ENCODE assay signal across 11 cellular contexts in the genomic region with DNA sequence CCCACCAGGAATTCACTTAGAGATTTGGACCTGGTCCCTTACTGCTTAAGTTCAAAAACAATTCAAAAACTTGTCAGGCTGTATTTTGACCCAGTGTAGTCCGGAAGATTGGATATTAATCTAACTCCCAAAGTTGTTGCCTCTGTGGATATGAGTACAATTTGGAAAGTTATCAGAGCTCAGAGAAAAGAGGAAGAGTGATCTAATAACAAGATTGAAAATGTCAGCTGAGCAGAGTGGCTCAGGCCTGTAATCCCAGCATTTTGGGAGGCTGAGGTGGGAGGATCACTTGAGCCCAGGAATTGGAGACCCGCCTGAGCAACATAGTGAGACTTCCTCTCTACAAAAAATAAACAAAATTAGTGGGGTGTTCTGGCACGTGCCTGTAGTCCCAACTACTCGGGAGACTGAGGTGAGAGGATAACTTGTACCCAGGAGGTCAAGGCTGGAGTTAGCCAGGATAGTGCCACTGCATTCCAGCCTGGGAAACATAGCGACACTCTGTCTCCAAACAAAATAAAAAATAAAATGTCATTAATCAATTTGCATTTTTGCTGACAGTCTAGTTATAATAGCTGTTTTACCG. TPM values are rescaled to one million over a fixed set of nuclear protein-coding genes. Genes with fewer than 3 reads are reported as not detected.
DNase-seq lines count a peak whose midpoint lies in the region; ATAC-seq and TF ChIP-seq lines count a peak whose summit lies in the region.
"Had no signal": no experiment of that assay in that cellular context is flagged by ENCODE, and none has a peak within 500 bp of the region (broad histone marks: within the 10 kb centered on the region; RNA-seq: fewer than 3 reads in every experiment).

No MANE protein-coding gene starts in this region.

- DNase-seq in activated naive CD4-positive, alpha-beta T cell treated with anti-CD3 and anti-CD28 coated beads for 36 hours: no peak
- no peak for DNase-seq in activated naive CD4-positive, alpha-beta T cell treated with anti-CD3 and anti-CD28 coated beads, Interleukin-2, amount 50 U/mL, for 16 hours
- no peak for DNase-seq in activated naive CD8-positive, alpha-beta T cell treated with anti-CD3 and anti-CD28 coated beads for 36 hours
- DNase-seq in mesothelial cell of epicardium (ENCODE audit: low spot score in 2 of 2, unreplicated experiment in 2 of 2) (no peak), transverse colon (no peak), DMS 273 (lab: John Stamatoyannopoulos, UW; ENCODE audit: unreplicated experiment) (no peak)
- DNase-seq in effector CD4-positive, alpha-beta T cell: no peak
- DNase-seq: NCI-H1105 treated with DMSO at 0.1 percent for 48 hours, SHP77 treated with DMSO at 0.1 percent for 48 hours had no signal

- in situ Hi-C loops in transverse colon (cut with MboI; ENCODE audit: low pct_ligation_motif_present in 1 of 4, low pct_unique_long_range_greater_than_20kb in 1 of 4, low sequenced_read_pairs in 3 of 4): loop anchor here in 1 of 4 donors (25.0 kb wide), 1 partner anchor 118 kb away; no protein-coding TSS in a partner anchor

- ATAC-seq in HG02981 (IDR thresholded peaks at IDR 0.05; ENCODE audit: unreplicated experiment): no peak
- ATAC-seq: left lobe of liver had no signal

- TF ChIP-seq POLR2A in transverse colon (IDR thresholded peaks at IDR 0.05): no peak

- TF ChIP-seq EP300 in transverse colon (IDR thresholded peaks at IDR 0.05; ENCODE audit: low read depth): no peak

- no peaks in the 10 kb centered on the region for H3K27me3 Mint-ChIP-seq in activated naive CD4-positive, alpha-beta T cell treated with anti-CD3 and anti-CD28 coated beads for 36 hours (ENCODE audit: low read depth)
- H3K27me3 Mint-ChIP-seq in activated naive CD8-positive, alpha-beta T cell treated with anti-CD3 and anti-CD28 coated beads for 36 hours: no peaks in the 10 kb centered on the region
- H3K27me3 Mint-ChIP-seq in mesothelial cell of epicardium (ENCODE audit: low read depth): no peaks in the 10 kb centered on the region

- peaks cover 38% of the 10 kb centered on the region for H3K36me3 Mint-ChIP-seq in activated naive CD4-positive, alpha-beta T cell treated with anti-CD3 and anti-CD28 coated beads for 36 hours (ENCODE audit: low read depth)
- H3K36me3 Mint-ChIP-seq in activated naive CD8-positive, alpha-beta T cell treated with anti-CD3 and anti-CD28 coated beads for 36 hours: peaks cover 34% of the 10 kb centered on the region
- peaks cover 8% of the 10 kb centered on the region for H3K36me3 Mint-ChIP-seq in mesothelial cell of epicardium

- no peak overlapping the region for H3K4me3 ChIP-seq in transverse colon

- no peaks in the 10 kb centered on the region for H3K9me3 Mint-ChIP-seq in activated naive CD4-positive, alpha-beta T cell treated with anti-CD3 and anti-CD28 coated beads for 36 hours
- no peaks in the 10 kb centered on the region for H3K9me3 Mint-ChIP-seq in activated naive CD8-positive, alpha-beta T cell treated with anti-CD3 and anti-CD28 coated beads for 36 hours
- H3K9me3 Mint-ChIP-seq in mesothelial cell of epicardium: no peaks in the 10 kb centered on the region

- peak overlapping the region; percentile 98 for H3K27ac Mint-ChIP-seq in activated naive CD4-positive, alpha-beta T cell treated with anti-CD3 and anti-CD28 coated beads for 36 hours
- H3K27ac Mint-ChIP-seq in activated naive CD8-positive, alpha-beta T cell treated with anti-CD3 and anti-CD28 coated beads for 36 hours: peak overlapping the region; percentile 97
- peak overlapping the region; percentile 35 for H3K27ac Mint-ChIP-seq in mesothelial cell of epicardium

- H3K4me3 Mint-ChIP-seq in activated naive CD4-positive, alpha-beta T cell treated with anti-CD3 and anti-CD28 coated beads for 36 hours: peak overlapping the region; percentile 69
- H3K4me3 Mint-ChIP-seq in activated naive CD8-positive, alpha-beta T cell treated with anti-CD3 and anti-CD28 coated beads for 36 hours: peak overlapping the region; percentile 77
- no peak overlapping the region for H3K4me3 Mint-ChIP-seq in mesothelial cell of epicardium

- no peaks in the 10 kb centered on the region for H3K27me3 ChIP-seq in transverse colon

- CTCF ChIA-PET in activated naive CD4-positive, alpha-beta T cell treated with anti-CD3 and anti-CD28 coated beads for 36 hours (lab: Charles Lee): interaction anchor here (0.7 to 2.3 kb wide), 13 partner anchors 10 to 286 kb away, joined by 3 to 15 read pairs (median 3); no protein-coding TSS in a partner anchor

- 67 to 70% methylated on average over 4 to 6 of the region's 6 CpGs for WGBS in transverse colon (ENCODE audit: low coverage in 1 of 2), 2 donors

- peak overlapping the region; percentile 70 to 99 (median 98) for H3K27ac ChIP-seq in transverse colon

- H3K4me1 ChIP-seq in transverse colon: peaks cover 35 to 72% (median 42%) of the 10 kb centered on the region in 4 donors

- H3K9me3 ChIP-seq in transverse colon: no peaks in the 10 kb centered on the region

- intact Hi-C loops in activated naive CD4-positive, alpha-beta T cell treated with anti-CD3 and anti-CD28 coated beads for 36 hours (cut with micrococcal nuclease): loop anchor here (5.0 to 10.0 kb wide), 2 partner anchors 1028 to 1275 kb away; partner anchors contain the start of genes DNAJC9 and PPP3CB
- intact Hi-C loops in transverse colon (cut with DNase I; ENCODE audit: low total_unique reads): loop anchor here (5.0 kb wide), 1 partner anchor 118 kb away; no protein-coding TSS in a partner anchor

- peaks cover 0 to 12% (median 4%) of the 10 kb centered on the region in 4 donors for H3K36me3 ChIP-seq in transverse colon

- peaks cover 69% of the 10 kb centered on the region for H3K4me1 Mint-ChIP-seq in activated naive CD4-positive, alpha-beta T cell treated with anti-CD3 and anti-CD28 coated beads for 36 hours (ENCODE audit: low read depth)
- peaks cover 54% of the 10 kb centered on the region for H3K4me1 Mint-ChIP-seq in activated naive CD8-positive, alpha-beta T cell treated with anti-CD3 and anti-CD28 coated beads for 36 hours
- H3K4me1 Mint-ChIP-seq in mesothelial cell of epicardium: peaks cover 26% of the 10 kb centered on the region

- no peak for TF ChIP-seq CTCF in mesothelial cell of epicardium (IDR thresholded peaks at IDR 0.05; ENCODE audit: unreplicated experiment)
- no peak for TF ChIP-seq CTCF in transverse colon (IDR thresholded peaks at IDR 0.05)

RNA-seq across cellular contexts. Expression of gene ASCC1, which starts 3.2 kb away (rescaled TPM):
- 10 to 100 TPM; 61.6 to 68.5 TPM for total RNA-seq in activated naive CD4-positive, alpha-beta T cell treated with anti-CD3 and anti-CD28 coated beads for 36 hours
- total RNA-seq in activated naive CD8-positive, alpha-beta T cell treated with anti-CD3 and anti-CD28 coated beads for 36 hours: 10 to 100 TPM; 57.3 to 57.7 TPM
- 35.2 to 36.6 TPM (median 36.4 TPM) in 3 replicates for total RNA-seq in mesothelial cell of epicardium
- 10 to 100 TPM; 13.4 to 34.0 (median 20.5) TPM for total RNA-seq in transverse colon

RNA-seq across cellular contexts. Expression of gene ANAPC16, which starts 3.5 kb away (rescaled TPM):
- total RNA-seq in activated naive CD4-positive, alpha-beta T cell treated with anti-CD3 and anti-CD28 coated beads for 36 hours: 100 to 1,000 TPM; 127 to 128 TPM
- total RNA-seq in activated naive CD8-positive, alpha-beta T cell treated with anti-CD3 and anti-CD28 coated beads for 36 hours: 10 to 100 TPM; 71.0 to 81.8 TPM
- 74.3 to 80.5 TPM (median 78.7 TPM) in 3 replicates for total RNA-seq in mesothelial cell of epicardium
- total RNA-seq in transverse colon: 10 to 100 TPM; 57.6 to 77.4 (median 65.5) TPM

RNA-seq across cellular contexts. Expression of gene DDIT4, which starts 54.4 kb away (rescaled TPM):
- 100 to 1,000 TPM; 684 to 689 TPM for total RNA-seq in activated naive CD4-positive, alpha-beta T cell treated with anti-CD3 and anti-CD28 coated beads for 36 hours
- total RNA-seq in activated naive CD8-positive, alpha-beta T cell treated with anti-CD3 and anti-CD28 coated beads for 36 hours: 100 to 1,000 TPM; 422 to 424 TPM
- total RNA-seq in mesothelial cell of epicardium (61.6 to 62.5 TPM (median 61.9 TPM) in 3 replicates), transverse colon (100 to 1,000 TPM in 3 of 4 donors, 10 to 100 TPM in 1; 64.5 to 356 (median 150) TPM)

Comparison
In these comparisons a context has a peak if more than half of its experiments do, and no peak if none do; other contexts are left out.
1. H3K27ac Mint-ChIP-seq: peak in every context shown above with its lines; median percentile 98 in activated naive CD4-positive, alpha-beta T cell treated with anti-CD3 and anti-CD28 coated beads for 36 hours; 97 in activated naive CD8-positive, alpha-beta T cell treated with anti-CD3 and anti-CD28 coated beads for 36 hours; 35 in mesothelial cell of epicardium.